13 cellular contexts compared by ENCODE assay signal in the genomic region with DNA sequence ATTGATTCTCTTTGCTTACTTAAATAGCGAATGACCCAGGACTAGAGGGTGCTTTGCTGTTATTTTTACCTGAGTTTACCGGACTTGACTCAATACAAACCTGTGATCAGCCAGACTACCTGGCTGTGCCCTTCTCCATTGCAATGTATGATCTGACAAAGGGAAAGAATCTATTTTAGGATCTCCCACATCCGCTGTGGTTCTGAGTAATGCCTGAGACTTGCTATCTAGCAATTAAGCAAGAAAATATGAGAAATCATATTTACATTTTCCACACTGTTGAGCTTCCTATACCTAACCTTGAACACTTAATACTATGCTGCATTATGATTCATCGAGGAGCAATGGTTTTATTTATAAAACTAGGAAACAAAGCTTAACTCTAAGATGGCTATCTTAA.
DNase-seq lines count a peak whose midpoint lies in the region; ATAC-seq and TF ChIP-seq lines count a peak whose summit lies in the region.
"Had no signal": no experiment of that assay in that cellular context is flagged by ENCODE, and none has a peak within 500 bp of the region (broad histone marks: within the 10 kb centered on the region; RNA-seq: fewer than 3 reads in every experiment).

No MANE protein-coding gene starts in this region.

- H3K36me3 ChIP-seq in PC-3 (ENCODE audit: low read depth, low read length) = no peaks in the 10 kb centered on the region
- H3K36me3 ChIP-seq: HAP-1 had no signal

- H3K27me3 ChIP-seq in PC-3 (ENCODE audit: low read length) = peaks cover under 1% of the 10 kb centered on the region; the same call in 1 of the 2 replicates

- no peak overlapping the region for H3K9ac ChIP-seq in PC-3 (ENCODE audit: low read length)

- DNase-seq in PC-3 (peak; percentile 80), epithelial cell of esophagus (ENCODE audit: low read depth) (peak; percentile 96), retinal pigment epithelial cell (ENCODE audit: low read depth) (peak; percentile 56), left lobe of liver (ENCODE audit: low spot score) (no peak)
- no peak for DNase-seq in activated CD4-positive, alpha-beta T cell treated with anti-CD3 and anti-CD28 coated beads, Interleukin-2, amount 50 U/mL, for 4 hours
- DNase-seq: activated CD4-positive, alpha-beta T cell treated with anti-CD3 and anti-CD28 coated beads for 1 hour; activated T-cell treated with anti-CD3 and anti-CD28 coated beads, Interleukin-2, amount 50 U/mL, for 4 hours; CD4-positive, alpha-beta memory T cell; left ventricle myocardium superior; NCI-H1417 had no signal

- peaks cover 15% of the 10 kb centered on the region for H3K4me1 ChIP-seq in PC-3 (ENCODE audit: insufficient read depth, low read length)
- H3K4me1 ChIP-seq: HAP-1 had no signal

- POLR2A ChIA-PET in PC-3 (lab: Charles Lee; ENCODE audit: unreplicated experiment) = no interaction called here

- H3K9me2 ChIP-seq in PC-3 (replicated peaks; ENCODE audit: low read length) = no peaks in the 10 kb centered on the region

- H3K4me3 ChIP-seq in PC-3 (ENCODE audit: low read length) = no peak overlapping the region
- no peak overlapping the region for H3K4me3 ChIP-seq in epithelial cell of esophagus (ENCODE audit: low read length)
- no peak overlapping the region for H3K4me3 ChIP-seq in retinal pigment epithelial cell (ENCODE audit: low read length)
- H3K4me3 ChIP-seq: HAP-1 had no signal

- H3K4me2 ChIP-seq in PC-3 (ENCODE audit: low read length) = peak overlapping the region; percentile 23

- ATAC-seq in HG02885 (IDR thresholded peaks at IDR 0.05; ENCODE audit: poor library complexity, unreplicated experiment) (peak; percentile 70), PC-3 (no peak), left lobe of liver (no peak), GM21528 (IDR thresholded peaks at IDR 0.05; ENCODE audit: low FRiP score, unreplicated experiment) (no peak)
- ATAC-seq: activated T-cell treated with anti-CD3 and anti-CD28 coated beads, Interleukin-2, amount 50 U/mL, for 4 hours; left ventricle myocardium superior had no signal

- no peaks in the 10 kb centered on the region for H4K20me1 ChIP-seq in PC-3 (ENCODE audit: low read length)

- intact Hi-C loops in PC-3 (cut with micrococcal nuclease) = loop anchor here (10.0 kb wide), 2 partner anchors 372 to 538 kb away; no protein-coding TSS in a partner anchor

- no peaks in the 10 kb centered on the region for H3F3A ChIP-seq in PC-3 (ENCODE audit: low read length, unreplicated experiment)

- no peaks in the 10 kb centered on the region for H3K79me2 ChIP-seq in PC-3 (ENCODE audit: low read length)

- peak overlapping the region; percentile 51 for H3K27ac ChIP-seq in PC-3 (ENCODE audit: low read length)

- CTCF ChIA-PET in PC-3 (lab: Charles Lee) = no interaction called here

- no TSS peak for BruUV-seq in PC-3 (replicated peaks; lab: Mats Ljungman, UMichigan)

- H3K9me3 ChIP-seq in PC-3 (ENCODE audit: low read length) = no peaks in the 10 kb centered on the region
- H3K9me3 ChIP-seq: HAP-1 had no signal

- H2AFZ ChIP-seq in PC-3 (ENCODE audit: low read length) = peak overlapping the region; percentile 38; the same call in 1 of the 2 replicates

- TF ChIP-seq CTCF in PC-3 (conservative IDR thresholded peaks at IDR 0.05; ENCODE audit: low read depth, low read length) = no peak
- TF ChIP-seq CTCF in epithelial cell of esophagus (IDR thresholded peaks at IDR 0.05; ENCODE audit: insufficient read depth, low read depth, low read length, missing control alignments) = no peak
- no peak for TF ChIP-seq CTCF in retinal pigment epithelial cell (conservative IDR thresholded peaks at IDR 0.05; ENCODE audit: low read depth, low read length)

Comparison
In these comparisons a context has a peak if more than half of its experiments do, and no peak if none do; other contexts are left out.
1. DNase-seq: peak in PC-3 (single experiment), epithelial cell of esophagus (single experiment) and retinal pigment epithelial cell (single experiment); none in left lobe of liver (single experiment) and activated CD4-positive, alpha-beta T cell treated with anti-CD3 and anti-CD28 coated beads, Interleukin-2, amount 50 U/mL, for 4 hours (0 of 2).